ENCODE assay signal across 29 cellular contexts in genomic region chr12:29703528-29703927, GRCh38.
"Had no signal": no experiment of that assay in that cellular context is flagged by ENCODE, and none has a peak within 500 bp of the region (broad histone marks: within the 10 kb centered on the region; RNA-seq: fewer than 3 reads in every experiment).

No MANE protein-coding gene starts in this region.

- H3K27me3 Mint-ChIP-seq: activated CD4-positive, alpha-beta memory T cell treated with anti-CD3 and anti-CD28 coated beads for 36 hours; activated CD8-positive, alpha-beta memory T cell treated with anti-CD3 and anti-CD28 coated beads, Interleukin-2, amount 10 ng/mL, durations not matched to agents 7 days and 5 days; activated naive CD4-positive, alpha-beta T cell treated with anti-CD3 and anti-CD28 coated beads, Interleukin-2, amount 10 ng/mL, durations not matched to agents 7 days and 5 days; activated naive CD8-positive, alpha-beta T cell treated with anti-CD3 and anti-CD28 coated beads, Interleukin-2, amount 10 ng/mL, durations not matched to agents 7 days and 5 days; brain had no signal

- H3K36me3 Mint-ChIP-seq: activated CD4-positive, alpha-beta memory T cell treated with anti-CD3 and anti-CD28 coated beads for 36 hours; activated CD8-positive, alpha-beta memory T cell treated with anti-CD3 and anti-CD28 coated beads, Interleukin-2, amount 10 ng/mL, durations not matched to agents 7 days and 5 days; activated naive CD4-positive, alpha-beta T cell treated with anti-CD3 and anti-CD28 coated beads, Interleukin-2, amount 10 ng/mL, durations not matched to agents 7 days and 5 days; activated naive CD4-positive, alpha-beta T cell treated with anti-CD3 and anti-CD28 coated beads, Interleukin-2, amount 50 U/mL, for 72 hours; activated naive CD8-positive, alpha-beta T cell treated with anti-CD3 and anti-CD28 coated beads, Interleukin-2, amount 10 ng/mL, durations not matched to agents 7 days and 5 days had no signal

- H3K4me3 Mint-ChIP-seq: activated CD4-positive, alpha-beta memory T cell treated with anti-CD3 and anti-CD28 coated beads for 36 hours; activated CD8-positive, alpha-beta memory T cell treated with anti-CD3 and anti-CD28 coated beads, Interleukin-2, amount 10 ng/mL, durations not matched to agents 7 days and 5 days; activated CD8-positive, alpha-beta T cell treated with anti-CD3 and anti-CD28 coated beads, Interleukin-2, amount 10 ng/mL, durations not matched to agents 7 days and 5 days; activated naive CD4-positive, alpha-beta T cell treated with anti-CD3 and anti-CD28 coated beads, Interleukin-2, amount 10 ng/mL, durations not matched to agents 7 days and 5 days; activated naive CD8-positive, alpha-beta T cell treated with anti-CD3 and anti-CD28 coated beads, Interleukin-2, amount 10 ng/mL, durations not matched to agents 7 days and 5 days; activated T-helper 1 cell treated with anti-CD3 and anti-CD28 coated beads, Interleukin-12 subunit alpha, Interleukin-12 subunit beta, Interleukin-2, Interleukin-4 antibody, amounts not matched to agents 30 ng/mL and 10 ng/mL and 1 ng/mL, durations not matched to agents 14 hours and 24 hours and 36 hours; brain; central memory CD8-positive, alpha-beta T cell; dendritic cell treated with granulocyte-macrophage colony-stimulating factor and Interleukin-4, amounts not matched to agents 40 ng/mL and 50 ng/mL, for 4 days; endodermal cell; T-helper 17 cell; T-helper 2 cell treated with Interferon-gamma antibody and Interleukin-4, amounts not matched to agents 5 μg/mL and 100 μg/mL, for 36 hours had no signal

- H3K9me3 Mint-ChIP-seq: activated CD4-positive, alpha-beta memory T cell treated with anti-CD3 and anti-CD28 coated beads for 36 hours; activated naive CD4-positive, alpha-beta T cell treated with anti-CD3 and anti-CD28 coated beads, Interleukin-2, amount 10 ng/mL, durations not matched to agents 7 days and 5 days; activated naive CD4-positive, alpha-beta T cell treated with anti-CD3 and anti-CD28 coated beads, Interleukin-2, amount 50 U/mL, for 72 hours; activated naive CD8-positive, alpha-beta T cell treated with anti-CD3 and anti-CD28 coated beads, Interleukin-2, amount 10 ng/mL, durations not matched to agents 7 days and 5 days; activated T-helper 1 cell treated with anti-CD3 and anti-CD28 coated beads, Interleukin-12 subunit alpha, Interleukin-12 subunit beta, Interleukin-2, Interleukin-4 antibody, amounts not matched to agents 30 ng/mL and 10 ng/mL and 1 ng/mL, durations not matched to agents 14 hours and 24 hours and 36 hours; brain; dendritic cell treated with granulocyte-macrophage colony-stimulating factor and Interleukin-4, amounts not matched to agents 40 ng/mL and 50 ng/mL, for 4 days; endodermal cell; T-helper 2 cell treated with Interferon-gamma antibody and Interleukin-4, amounts not matched to agents 5 μg/mL and 100 μg/mL, for 36 hours had no signal

- ATAC-seq: activated CD8-positive, alpha-beta memory T cell treated with anti-CD3 and anti-CD28 coated beads, Interleukin-2, amount 10 ng/mL, durations not matched to agents 7 days and 5 days; activated CD8-positive, alpha-beta T cell treated with anti-CD3 and anti-CD28 coated beads, Interleukin-2, amount 10 ng/mL, durations not matched to agents 7 days and 5 days; activated naive CD4-positive, alpha-beta T cell treated with anti-CD3 and anti-CD28 coated beads, Interleukin-2, amount 50 U/mL, for 72 hours; esophagus mucosa; foreskin keratinocyte; gastrocnemius medialis; heart left ventricle; T-helper 17 cell had no signal

- DNase-seq: activated CD4-positive, alpha-beta memory T cell treated with anti-CD3 and anti-CD28 coated beads for 36 hours; activated CD4-positive, alpha-beta T cell treated with anti-CD3 and anti-CD28 coated beads for 1 hour; activated CD4-positive, alpha-beta T cell treated with anti-CD3 and anti-CD28 coated beads for 48 hours; activated CD8-positive, alpha-beta memory T cell treated with anti-CD3 and anti-CD28 coated beads, Interleukin-2, amount 10 ng/mL, durations not matched to agents 7 days and 5 days; activated CD8-positive, alpha-beta memory T cell treated with anti-CD3 and anti-CD28 coated beads, Interleukin-2, amount 50 U/mL, for 4 hours; activated CD8-positive, alpha-beta T cell treated with anti-CD3 and anti-CD28 coated beads, Interleukin-2, amount 10 ng/mL, durations not matched to agents 7 days and 5 days; activated gamma-delta T cell; activated naive CD4-positive, alpha-beta T cell; activated naive CD4-positive, alpha-beta T cell treated with anti-CD3 and anti-CD28 coated beads, Interleukin-2, amount 10 ng/mL, durations not matched to agents 7 days and 5 days; activated naive CD8-positive, alpha-beta T cell treated with anti-CD3 and anti-CD28 coated beads, Interleukin-2, amount 10 ng/mL, durations not matched to agents 7 days and 5 days; activated T-cell treated with anti-CD3 and anti-CD28 coated beads, Interleukin-2, amount 50 U/mL, for 1 hour; activated T-cell treated with anti-CD3 and anti-CD28 coated beads, Interleukin-2, amount 50 U/mL, for 48 hours; dorsolateral prefrontal cortex; effector memory CD4-positive, alpha-beta T cell; endodermal cell; foreskin keratinocyte; gastrocnemius medialis; glutamatergic neuron; heart left ventricle; hypothalamus; T-helper 17 cell; T1000 had no signal

- H3K27ac Mint-ChIP-seq: activated CD4-positive, alpha-beta memory T cell treated with anti-CD3 and anti-CD28 coated beads for 36 hours; activated CD8-positive, alpha-beta memory T cell treated with anti-CD3 and anti-CD28 coated beads, Interleukin-2, amount 10 ng/mL, durations not matched to agents 7 days and 5 days; activated CD8-positive, alpha-beta T cell treated with anti-CD3 and anti-CD28 coated beads, Interleukin-2, amount 10 ng/mL, durations not matched to agents 7 days and 5 days; activated naive CD4-positive, alpha-beta T cell treated with anti-CD3 and anti-CD28 coated beads, Interleukin-2, amount 10 ng/mL, durations not matched to agents 7 days and 5 days; activated naive CD4-positive, alpha-beta T cell treated with anti-CD3 and anti-CD28 coated beads, Interleukin-2, amount 50 U/mL, for 72 hours; activated naive CD8-positive, alpha-beta T cell treated with anti-CD3 and anti-CD28 coated beads, Interleukin-2, amount 10 ng/mL, durations not matched to agents 7 days and 5 days; activated T-helper 1 cell treated with anti-CD3 and anti-CD28 coated beads, Interleukin-12 subunit alpha, Interleukin-12 subunit beta, Interleukin-2, Interleukin-4 antibody, amounts not matched to agents 30 ng/mL and 10 ng/mL and 1 ng/mL, durations not matched to agents 14 hours and 24 hours and 36 hours; brain; dendritic cell treated with granulocyte-macrophage colony-stimulating factor and Interleukin-4, amounts not matched to agents 40 ng/mL and 50 ng/mL, for 4 days; endodermal cell; T-helper 17 cell; T-helper 2 cell treated with Interferon-gamma antibody and Interleukin-4, amounts not matched to agents 5 μg/mL and 100 μg/mL, for 36 hours had no signal

- H3K4me1 Mint-ChIP-seq: activated CD8-positive, alpha-beta memory T cell treated with anti-CD3 and anti-CD28 coated beads, Interleukin-2, amount 10 ng/mL, durations not matched to agents 7 days and 5 days; activated naive CD4-positive, alpha-beta T cell treated with anti-CD3 and anti-CD28 coated beads, Interleukin-2, amount 10 ng/mL, durations not matched to agents 7 days and 5 days; activated naive CD8-positive, alpha-beta T cell treated with anti-CD3 and anti-CD28 coated beads, Interleukin-2, amount 10 ng/mL, durations not matched to agents 7 days and 5 days; central memory CD8-positive, alpha-beta T cell; T-helper 17 cell had no signal
